8 cellular contexts compared by ENCODE assay signal in genomic region chr2:85538507-85539360, GRCh38. TPM values are rescaled to one million over a fixed set of nuclear protein-coding genes. Genes with fewer than 3 reads are reported as not detected.
DNase-seq lines count a peak whose midpoint lies in the region; ATAC-seq and TF ChIP-seq lines count a peak whose summit lies in the region.

TSS of gene MAT2A (plus strand) at chr2:85539168. CDS start at chr2:85539288, 120 bp downstream.

- H3K27ac ChIP-seq in RWPE1 = peak within 1 kb of the TSS; percentile 98

- peak; percentile 86 for ATAC-seq in stimulated activated naive CD8-positive, alpha-beta T cell treated with anti-CD3 and anti-CD28 coated beads, Interleukin-15, amount 100 ng/mL, for 72 hours

- peaks cover 56% of the 10 kb centered on the region for H3K36me3 Mint-ChIP-seq in activated T-helper 2 cell treated with anti-CD3 and anti-CD28 coated beads, Interferon-gamma antibody, Interleukin-2, Interleukin-4, amounts not matched to agents 10 μg/mL and 5 μg/mL and 100 μg/mL, durations not matched to agents 14 hours and 24 hours and 36 hours (ENCODE audit: low read depth)
- H3K36me3 Mint-ChIP-seq in nephron progenitor cell (ENCODE audit: low read depth) = peaks cover 40% of the 10 kb centered on the region

- TF ChIP-seq CTCF in LNCaP clone FGC (IDR thresholded peaks at IDR 0.05; ENCODE audit: control insufficient read depth, extremely low read depth, insufficient read depth) = peak; percentile 71
- TF ChIP-seq CTCF in RWPE1 (conservative IDR thresholded peaks at IDR 0.05; ENCODE audit: low read depth) = peak; percentile 80
- peak; percentile 72 for TF ChIP-seq CTCF in nephron progenitor cell (IDR thresholded peaks at IDR 0.05)

- peak within 1 kb of the TSS; percentile 97 for H3K4me3 Mint-ChIP-seq in activated T-helper 2 cell treated with anti-CD3 and anti-CD28 coated beads, Interferon-gamma antibody, Interleukin-2, Interleukin-4, amounts not matched to agents 10 μg/mL and 5 μg/mL and 100 μg/mL, durations not matched to agents 14 hours and 24 hours and 36 hours (ENCODE audit: low read depth)
- peak within 1 kb of the TSS; percentile 99 for H3K4me3 Mint-ChIP-seq in nephron progenitor cell
- H3K4me3 Mint-ChIP-seq in stimulated activated naive CD8-positive, alpha-beta T cell treated with anti-CD3 and anti-CD28 coated beads, Interleukin-15, amount 100 ng/mL, for 72 hours = peak within 1 kb of the TSS; percentile 96 to 98

- H3K27ac Mint-ChIP-seq in activated T-helper 2 cell treated with anti-CD3 and anti-CD28 coated beads, Interferon-gamma antibody, Interleukin-2, Interleukin-4, amounts not matched to agents 10 μg/mL and 5 μg/mL and 100 μg/mL, durations not matched to agents 14 hours and 24 hours and 36 hours = peak within 1 kb of the TSS; percentile 97
- H3K27ac Mint-ChIP-seq in nephron progenitor cell = peak within 1 kb of the TSS; percentile 100
- H3K27ac Mint-ChIP-seq in stimulated activated naive CD8-positive, alpha-beta T cell treated with anti-CD3 and anti-CD28 coated beads, Interleukin-15, amount 100 ng/mL, for 72 hours = peak within 1 kb of the TSS; percentile 99

- H3K4me1 Mint-ChIP-seq in activated T-helper 2 cell treated with anti-CD3 and anti-CD28 coated beads, Interferon-gamma antibody, Interleukin-2, Interleukin-4, amounts not matched to agents 10 μg/mL and 5 μg/mL and 100 μg/mL, durations not matched to agents 14 hours and 24 hours and 36 hours (ENCODE audit: low read depth) = peaks cover 43% of the 10 kb centered on the region
- peaks cover 65% of the 10 kb centered on the region for H3K4me1 Mint-ChIP-seq in nephron progenitor cell
- H3K4me1 Mint-ChIP-seq in stimulated activated naive CD8-positive, alpha-beta T cell treated with anti-CD3 and anti-CD28 coated beads, Interleukin-15, amount 100 ng/mL, for 72 hours = peaks cover 56% of the 10 kb centered on the region

- peak within 1 kb of the TSS; percentile 74 for H3K4me3 ChIP-seq in LNCaP clone FGC (ENCODE audit: low read depth, low read length)

- CTCF ChIA-PET in RWPE1 (lab: Yijun Ruan, JAX) = interaction anchor here (0.6 to 1.5 kb wide), 11 partner anchors 13 to 119 kb away, joined by 3 to 9 read pairs (median 4); no protein-coding TSS in a partner anchor

- POLR2A ChIA-PET in RWPE1 (lab: Yijun Ruan, JAX; ENCODE audit: low non-redundant PET) = interaction anchor here (0.5 to 2.2 kb wide), 18 partner anchors 12 to 997 kb away, joined by 3 to 10 read pairs (median 4); partner anchors contain the start of gene SH2D6

- no peaks in the 10 kb centered on the region for H3K9me3 Mint-ChIP-seq in activated T-helper 2 cell treated with anti-CD3 and anti-CD28 coated beads, Interferon-gamma antibody, Interleukin-2, Interleukin-4, amounts not matched to agents 10 μg/mL and 5 μg/mL and 100 μg/mL, durations not matched to agents 14 hours and 24 hours and 36 hours
- no peaks in the 10 kb centered on the region for H3K9me3 Mint-ChIP-seq in nephron progenitor cell
- no peaks in the 10 kb centered on the region for H3K9me3 Mint-ChIP-seq in stimulated activated naive CD8-positive, alpha-beta T cell treated with anti-CD3 and anti-CD28 coated beads, Interleukin-15, amount 100 ng/mL, for 72 hours

- no peaks in the 10 kb centered on the region for H3K27me3 Mint-ChIP-seq in activated T-helper 2 cell treated with anti-CD3 and anti-CD28 coated beads, Interferon-gamma antibody, Interleukin-2, Interleukin-4, amounts not matched to agents 10 μg/mL and 5 μg/mL and 100 μg/mL, durations not matched to agents 14 hours and 24 hours and 36 hours (ENCODE audit: low read depth)
- H3K27me3 Mint-ChIP-seq in nephron progenitor cell (ENCODE audit: low read depth, poor library complexity) = no peaks in the 10 kb centered on the region
- H3K27me3 Mint-ChIP-seq in stimulated activated naive CD8-positive, alpha-beta T cell treated with anti-CD3 and anti-CD28 coated beads, Interleukin-15, amount 100 ng/mL, for 72 hours = no peaks in the 10 kb centered on the region

- DNase-seq in ELF-1 (ENCODE audit: low read depth, low spot score) (peak; percentile 98), H4 (ENCODE audit: low spot score) (peak; percentile 90), LNCaP clone FGC (ENCODE audit: low read depth) (no peak), RWPE1 (ENCODE audit: low spot score) (peak; percentile 87), fibroblast of peridontal ligament (ENCODE audit: extremely low read depth) (peak; percentile 90), nephron progenitor cell (peak; percentile 96)
- DNase-seq in activated T-helper 2 cell treated with anti-CD3 and anti-CD28 coated beads, Interferon-gamma antibody, Interleukin-2, Interleukin-4, amounts not matched to agents 10 μg/mL and 5 μg/mL and 100 μg/mL, durations not matched to agents 14 hours and 24 hours and 36 hours (ENCODE audit: low spot score) = peak; percentile 85
- DNase-seq in stimulated activated naive CD8-positive, alpha-beta T cell treated with anti-CD3 and anti-CD28 coated beads, Interleukin-15, amount 100 ng/mL, for 72 hours = peak; percentile 94 to 95

- intact Hi-C loops in activated T-helper 2 cell treated with anti-CD3 and anti-CD28 coated beads, Interferon-gamma antibody, Interleukin-2, Interleukin-4, amounts not matched to agents 10 μg/mL and 5 μg/mL and 100 μg/mL, durations not matched to agents 14 hours and 24 hours and 36 hours (cut with micrococcal nuclease) = loop anchor here (1.0 to 5.0 kb wide), 6 partner anchors 22 to 212 kb away; partner anchors contain the start of genes GGCX, SH2D6, TGOLN2 and TMEM150A

RNA-seq across cellular contexts. Expression of gene MAT2A, which starts in this region (rescaled TPM):
- total RNA-seq in H4 (2014; rRNA removed; shearing (Covaris generic)) = 30.6 and 52.6 TPM in 2 replicates
- 395 and 403 TPM in 2 replicates for total RNA-seq in activated T-helper 2 cell treated with anti-CD3 and anti-CD28 coated beads, Interferon-gamma antibody, Interleukin-2, Interleukin-4, amounts not matched to agents 10 μg/mL and 5 μg/mL and 100 μg/mL, durations not matched to agents 14 hours and 24 hours and 36 hours
